ENCODE assay signal across 1 cellular context in genomic region chr7:137873979-137874378, GRCh38.
TF ChIP-seq lines count a peak whose summit lies in the region.

No MANE protein-coding gene starts in this region.

TF ChIP-seq in SK-N-SH, 30 proteins besides CTCF, POLR2A, EP300 and RAD21 (continued from another document):
- TF ChIP-seq USF2 (IDR thresholded peaks at IDR 0.05; ENCODE audit: borderline replicate concordance, low read depth, low read length): no peak
- TF ChIP-seq RXRA (IDR thresholded peaks at IDR 0.05; ENCODE audit: borderline replicate concordance, low read depth): no peak
- TF ChIP-seq SMC3 (IDR thresholded peaks at IDR 0.05; ENCODE audit: low read depth, low read length): no peak
- TF ChIP-seq MEF2A (IDR thresholded peaks at IDR 0.05; ENCODE audit: borderline replicate concordance, low read depth): no peak
- no peak for TF ChIP-seq TAF1 (IDR thresholded peaks at IDR 0.05; ENCODE audit: borderline replicate concordance, low read depth, low read length)
